In genomic region chr2:113061896-113062770, GRCh38 we compare ENCODE assay signal across 28 cellular contexts. TPM values are rescaled to one million over a fixed set of nuclear protein-coding genes. Genes with fewer than 3 reads are reported as not detected.
"Had no signal": no experiment of that assay in that cellular context is flagged by ENCODE, and none has a peak within 500 bp of the region (broad histone marks: within the 10 kb centered on the region; RNA-seq: fewer than 3 reads in every experiment).

No MANE protein-coding gene starts in this region.

- H3K4me1 ChIP-seq: SJCRH30 had no signal

- ATAC-seq: activated CD4-positive, CD25-positive, alpha-beta regulatory T cell treated with anti-CD3 and anti-CD28 coated beads, Interleukin-2, amount 50 U/mL, for 24 hours; activated T-helper 17 cell treated with anti-CD3 and anti-CD28 coated beads, Interleukin-2, amount 50 U/mL, for 72 hours; Panc1 had no signal

- H3K36me3 ChIP-seq: SJCRH30 had no signal

- H3K27ac Mint-ChIP-seq: activated naive CD4-positive, alpha-beta T cell treated with anti-CD3 and anti-CD28 coated beads for 36 hours; activated naive CD8-positive, alpha-beta T cell; activated T-helper 17 cell treated with anti-CD3 and anti-CD28 coated beads, Interleukin-2, amount 50 U/mL, for 72 hours; brain; T-helper 1 cell treated with Interleukin-12 subunit alpha and Interleukin-12 subunit beta and Interleukin-4 antibody, amounts not matched to agents 30 μg/mL and 1 μg/mL, for 36 hours had no signal

- H3K4me3 Mint-ChIP-seq: activated naive CD4-positive, alpha-beta T cell treated with anti-CD3 and anti-CD28 coated beads for 36 hours; activated naive CD8-positive, alpha-beta T cell; activated T-helper 17 cell treated with anti-CD3 and anti-CD28 coated beads, Interleukin-2, amount 50 U/mL, for 72 hours; brain; T-helper 1 cell treated with Interleukin-12 subunit alpha and Interleukin-12 subunit beta and Interleukin-4 antibody, amounts not matched to agents 30 μg/mL and 1 μg/mL, for 36 hours had no signal

- H3K27me3 ChIP-seq: SJCRH30 had no signal

- H3K9me2 ChIP-seq: SK-N-SH had no signal

- H3K27ac ChIP-seq: KMS-11, SJCRH30 had no signal

- DNase-seq: activated CD4-positive, alpha-beta T cell treated with anti-CD3 and anti-CD28 coated beads for 4 hours; activated gamma-delta T cell; activated naive CD4-positive, alpha-beta T cell treated with anti-CD3 and anti-CD28 coated beads for 36 hours; activated T-cell treated with anti-CD3 and anti-CD28 coated beads for 4 hours; activated T-cell treated with anti-CD3 and anti-CD28 coated beads, Interleukin-2, amount 50 U/mL, for 48 hours; amygdala; NCI-H1092; NCI-H1417; NCI-H1694; NCI-H2029; NCI-H345; NCI-H510A; NCI-H526 treated with DMSO at 0.1 percent for 48 hours; NCI-H82; OCI-M1; Right ventricle myocardium superior; RPMI8226; SJCRH30; SK-N-SH had no signal

- H3K9ac ChIP-seq: KMS-11, SK-N-SH had no signal

- H3K4me2 ChIP-seq: KMS-11, SK-N-SH had no signal

- H3K9me3 Mint-ChIP-seq: activated naive CD4-positive, alpha-beta T cell treated with anti-CD3 and anti-CD28 coated beads for 36 hours; brain; T-helper 1 cell treated with Interleukin-12 subunit alpha and Interleukin-12 subunit beta and Interleukin-4 antibody, amounts not matched to agents 30 μg/mL and 1 μg/mL, for 36 hours had no signal

- H3K9me3 ChIP-seq: SJCRH30, SK-N-SH had no signal

- H3K4me3 ChIP-seq: SJCRH30 had no signal

- H3K4me1 Mint-ChIP-seq: activated T-helper 17 cell treated with anti-CD3 and anti-CD28 coated beads, Interleukin-2, amount 50 U/mL, for 72 hours; brain had no signal

RNA-seq across cellular contexts. Expression of gene IL36RN, which starts 3.1 kb away (rescaled TPM):
- total RNA-seq: activated naive CD4-positive, alpha-beta T cell treated with anti-CD3 and anti-CD28 coated beads for 36 hours; activated T-helper 17 cell treated with anti-CD3 and anti-CD28 coated beads, Interleukin-2, amount 50 U/mL, for 72 hours; MCF 10A; Right ventricle myocardium superior; SJCRH30 had no signal
- polyA plus RNA-seq: SK-N-SH had no signal

RNA-seq across cellular contexts. Expression of gene IL1F10, which starts 5.6 kb away (rescaled TPM):
- total RNA-seq: activated naive CD4-positive, alpha-beta T cell treated with anti-CD3 and anti-CD28 coated beads for 36 hours; activated T-helper 17 cell treated with anti-CD3 and anti-CD28 coated beads, Interleukin-2, amount 50 U/mL, for 72 hours; astrocyte; MCF 10A; Right ventricle myocardium superior; SJCRH30 had no signal
- polyA plus RNA-seq: SK-N-SH had no signal

RNA-seq across cellular contexts. Expression of gene IL36B, which starts 9.5 kb away (rescaled TPM):
- total RNA-seq: activated naive CD4-positive, alpha-beta T cell treated with anti-CD3 and anti-CD28 coated beads for 36 hours; activated T-helper 17 cell treated with anti-CD3 and anti-CD28 coated beads, Interleukin-2, amount 50 U/mL, for 72 hours; astrocyte; MCF 10A; Right ventricle myocardium superior; SJCRH30 had no signal
- polyA plus RNA-seq: SK-N-SH had no signal

RNA-seq across cellular contexts. Expression of gene IL36A, which starts 56.9 kb away (rescaled TPM):
- total RNA-seq: activated naive CD4-positive, alpha-beta T cell treated with anti-CD3 and anti-CD28 coated beads for 36 hours; activated T-helper 17 cell treated with anti-CD3 and anti-CD28 coated beads, Interleukin-2, amount 50 U/mL, for 72 hours; astrocyte; MCF 10A; Right ventricle myocardium superior; SJCRH30 had no signal
- polyA plus RNA-seq: SK-N-SH had no signal
